ENCODE assay signal across 8 cellular contexts in genomic region chr17:6936370-6937028, GRCh38. TPM values are rescaled to one million over a fixed set of nuclear protein-coding genes. Genes with fewer than 3 reads are reported as not detected.
DNase-seq lines count a peak whose midpoint lies in the region; ATAC-seq lines count a peak whose summit lies in the region.

No MANE protein-coding gene starts in this region.

- no peaks in the 10 kb centered on the region for H3K27me3 ChIP-seq in mesendoderm (ENCODE audit: insufficient read depth, low read length, poor library complexity)

- DNase-seq in CD1c-positive myeloid dendritic cell (ENCODE audit: extremely low spot score): peak; percentile 78
- DNase-seq in NOMO-1 treated with DMSO at 0.1 percent for 48 hours (lab: John Stamatoyannopoulos, UW; ENCODE audit: unreplicated experiment): peak; percentile 91
- peak; percentile 25 to 42 for DNase-seq in dermis microvascular lymphatic vessel endothelial cell (ENCODE audit: low read depth in 2 of 2)
- peak; percentile 40 for DNase-seq in naive B cell
- DNase-seq in AML-193 (lab: John Stamatoyannopoulos, UW): no peak
- no peak for DNase-seq in NCI-H1930 (lab: John Stamatoyannopoulos, UW)
- no peak for DNase-seq in mesendoderm

- H3K4me1 ChIP-seq in mesendoderm (ENCODE audit: control insufficient read depth, low read depth, low read length): no peaks in the 10 kb centered on the region

- H2BK15ac ChIP-seq in mesendoderm (replicated peaks; ENCODE audit: low read depth): no peak overlapping the region

- H3K27ac Mint-ChIP-seq in naive B cell: peak overlapping the region in 5 of 6 donors; percentile 11 to 79 (median 54)

- no peak overlapping the region for H3K4ac ChIP-seq in mesendoderm (ENCODE audit: low read depth, low read length)

- no peaks in the 10 kb centered on the region for H3K79me1 ChIP-seq in mesendoderm (ENCODE audit: low read length)

- H2AK5ac ChIP-seq in mesendoderm (ENCODE audit: low read length): no peak overlapping the region

- H3K4me2 ChIP-seq in mesendoderm (ENCODE audit: low read length): no peak overlapping the region

- H3K36me3 Mint-ChIP-seq in naive B cell: no peaks in the 10 kb centered on the region

- no peak overlapping the region for H3K9ac ChIP-seq in mesendoderm (ENCODE audit: low read length)

- no peak overlapping the region for H4K8ac ChIP-seq in mesendoderm (ENCODE audit: low read depth, low read length)

- no peak overlapping the region for H2BK5ac ChIP-seq in mesendoderm (ENCODE audit: low read length)

- H3K4me3 Mint-ChIP-seq in naive B cell: peak overlapping the region; percentile 45 to 77 (median 74)

- no CpG with 5 or more reads among the region's 8 CpGs for WGBS in mesendoderm (ENCODE audit: extremely low coverage, insufficient coverage, low lambda C conversion rate)

- H2BK120ac ChIP-seq in mesendoderm (ENCODE audit: low read depth, low read length): no peak overlapping the region

- H3K4me3 ChIP-seq in mesendoderm (ENCODE audit: low read length): no peak overlapping the region

- H3K27ac ChIP-seq in mesendoderm (ENCODE audit: low read depth, low read length): no peak overlapping the region

- no peaks in the 10 kb centered on the region for H3K27me3 Mint-ChIP-seq in naive B cell

- no peak overlapping the region for H3K18ac ChIP-seq in mesendoderm (ENCODE audit: low read length)

- no peaks in the 10 kb centered on the region for H3K36me3 ChIP-seq in mesendoderm (ENCODE audit: control insufficient read depth, insufficient read depth, low read length)

- peaks cover 0 to 15% (median 6%) of the 10 kb centered on the region in 3 donors for H3K4me1 Mint-ChIP-seq in naive B cell

- peaks cover 0 to 11% (median 6%) of the 10 kb centered on the region in 7 donors for H3K9me3 Mint-ChIP-seq in naive B cell

- no peak overlapping the region for H3K56ac ChIP-seq in mesendoderm (ENCODE audit: low read length)

- H4K5ac ChIP-seq in mesendoderm (ENCODE audit: low read length): no peak overlapping the region

- H3K23ac ChIP-seq in mesendoderm (ENCODE audit: low read length): no peak overlapping the region

- H3K79me2 ChIP-seq in mesendoderm (ENCODE audit: control insufficient read depth, insufficient read depth, low read length): no peaks in the 10 kb centered on the region

- ATAC-seq in naive B cell (ENCODE audit: low read depth in 2 of 2): peak; percentile 85 to 91
- no peak for ATAC-seq in HG02763 (IDR thresholded peaks at IDR 0.05; ENCODE audit: unreplicated experiment)

RNA-seq across cellular contexts. Expression of gene ALOX12, which starts 59.4 kb away (rescaled TPM):
- total RNA-seq in dermis microvascular lymphatic vessel endothelial cell: not detected in 2 replicates
- polyA plus RNA-seq in naive B cell (ENCODE audit: low read depth in 6 of 6): 1 to 10 TPM in 3 of 6 donors, under 1 TPM in 2, not detected in 1; 0.27 to 2.5 (median 1.4) TPM
- polyA plus RNA-seq in mesendoderm (2013, experiment 1 of 2): 0.95 TPM
- polyA plus RNA-seq in mesendoderm (2013, experiment 2 of 2): 0.87 TPM

Comparison
In these comparisons a context has a peak if more than half of its experiments do, and no peak if none do; other contexts are left out.
1. DNase-seq: peak in CD1c-positive myeloid dendritic cell (single experiment), NOMO-1 treated with DMSO at 0.1 percent for 48 hours (single experiment), dermis microvascular lymphatic vessel endothelial cell (2 of 2) and naive B cell (single experiment); none in AML-193 (0 of 2), NCI-H1930 (0 of 2) and mesendoderm (single experiment).